In the genomic region with DNA sequence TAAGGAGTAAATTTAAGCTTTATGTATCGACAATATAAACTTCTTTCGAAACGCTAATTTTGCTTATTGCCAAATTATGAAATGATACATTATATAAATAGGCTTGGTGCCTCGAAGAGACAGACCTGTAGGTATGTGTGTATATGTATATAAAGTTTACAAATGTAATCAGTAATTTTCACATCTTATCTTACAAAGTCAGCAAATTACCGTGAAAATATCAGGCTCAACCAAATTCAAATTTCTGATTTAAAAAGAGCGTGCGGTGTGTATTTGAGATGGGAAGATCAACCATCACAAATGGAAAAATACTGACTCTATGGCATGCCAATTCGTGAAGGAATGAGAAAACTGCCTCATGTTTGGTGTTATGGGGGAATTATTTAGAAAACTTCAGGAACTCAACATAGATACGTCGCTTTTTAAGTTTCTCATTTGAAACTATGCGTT, we compare ENCODE assay signal across 8 cellular contexts. TPM values are rescaled to one million over a fixed set of nuclear protein-coding genes. Genes with fewer than 3 reads are reported as not detected.
DNase-seq lines count a peak whose midpoint lies in the region; ATAC-seq, FAIRE-seq and TF ChIP-seq lines count a peak whose summit lies in the region.

No MANE protein-coding gene starts in this region.

- H3K27ac ChIP-seq in ACC112 (ENCODE audit: low read depth, low read length) (peak overlapping the region; percentile 47), KOPT-K1 (ENCODE audit: low read depth, low read length, poor library complexity, severe bottlenecking) (peak overlapping the region; percentile 76), cingulate gyrus (ENCODE audit: low read depth, low read length) (peak overlapping the region; percentile 73)

- peak overlapping the region; percentile 90 for H3K4me3 ChIP-seq in ACC112 (ENCODE audit: low read depth, low read length)

- H3K36me3 ChIP-seq in ACC112 (ENCODE audit: insufficient read depth, low read length) (peaks cover 12% of the 10 kb centered on the region), KOPT-K1 (ENCODE audit: insufficient read depth, low read length) (peaks cover 39% of the 10 kb centered on the region)

- no peaks in the 10 kb centered on the region for H3K27me3 ChIP-seq in ACC112 (ENCODE audit: insufficient read depth, low read length)

- peak overlapping the region; percentile 94 to 99 (median 98) for H3K4me3 Mint-ChIP-seq in naive B cell

- H3K9me3 ChIP-seq in KOPT-K1 (ENCODE audit: insufficient read depth, low read length, poor library complexity, severe bottlenecking), result no peaks in the 10 kb centered on the region

- peak overlapping the region; percentile 96 to 99 (median 98) for H3K27ac Mint-ChIP-seq in naive B cell

- DNase-seq in naive B cell (no peak), ureter (ENCODE audit: low spot score) (no peak), COR-L47 (lab: John Stamatoyannopoulos, UW) (no peak), D721Med (ENCODE audit: insufficient read length, low spot score) (no peak)

- H3K27me3 Mint-ChIP-seq in naive B cell, result no peaks in the 10 kb centered on the region

- H3K9me3 Mint-ChIP-seq in naive B cell, result no peaks in the 10 kb centered on the region

- H3K79me2 ChIP-seq in ACC112 (ENCODE audit: control insufficient read depth, insufficient read depth, low read length, unreplicated experiment), result peaks cover 50% of the 10 kb centered on the region

- peaks cover 21% of the 10 kb centered on the region for H3K4me1 ChIP-seq in ACC112 (ENCODE audit: control insufficient read depth, insufficient read depth, low read length, unreplicated experiment)

- H3K4me1 Mint-ChIP-seq in naive B cell, result peaks cover 39 to 55% (median 43%) of the 10 kb centered on the region in 3 donors

- peak overlapping the region; percentile 93 for H2AFZ ChIP-seq in ACC112 (ENCODE audit: low read length, unreplicated experiment)

- no peak for FAIRE-seq in D721Med (lab: Jason Lieb, UNC)

- peaks cover 5 to 12% of the 10 kb centered on the region in 2 donors for H3K36me3 Mint-ChIP-seq in naive B cell

- TF ChIP-seq CTCF in D721Med (IDR thresholded peaks at IDR 0.05; ENCODE audit: insufficient read depth, missing control alignments), result no peak

- ATAC-seq in naive B cell (ENCODE audit: low read depth in 2 of 2), result no peak
- ATAC-seq in HG03354 (IDR thresholded peaks at IDR 0.05; ENCODE audit: poor library complexity, severe bottlenecking, unreplicated experiment), result no peak

RNA-seq across cellular contexts. Expression of gene ZCRB1, which starts 0.5 kb away (rescaled TPM):
- 100 to 1,000 TPM in 3 of 6 donors, 10 to 100 TPM in 3; 56.7 to 129 (median 97.7) TPM for polyA plus RNA-seq in naive B cell (ENCODE audit: low read depth in 6 of 6)
- 59.6 TPM for total RNA-seq in ureter

RNA-seq across cellular contexts. Expression of gene PPHLN1, which starts 0.6 kb away (rescaled TPM):
- polyA plus RNA-seq in naive B cell (ENCODE audit: low read depth in 6 of 6), result 100 to 1,000 TPM; 152 to 193 (median 174) TPM
- total RNA-seq in ureter, result 70.6 TPM
